ENCODE assay signal across 8 cellular contexts in the genomic region with DNA sequence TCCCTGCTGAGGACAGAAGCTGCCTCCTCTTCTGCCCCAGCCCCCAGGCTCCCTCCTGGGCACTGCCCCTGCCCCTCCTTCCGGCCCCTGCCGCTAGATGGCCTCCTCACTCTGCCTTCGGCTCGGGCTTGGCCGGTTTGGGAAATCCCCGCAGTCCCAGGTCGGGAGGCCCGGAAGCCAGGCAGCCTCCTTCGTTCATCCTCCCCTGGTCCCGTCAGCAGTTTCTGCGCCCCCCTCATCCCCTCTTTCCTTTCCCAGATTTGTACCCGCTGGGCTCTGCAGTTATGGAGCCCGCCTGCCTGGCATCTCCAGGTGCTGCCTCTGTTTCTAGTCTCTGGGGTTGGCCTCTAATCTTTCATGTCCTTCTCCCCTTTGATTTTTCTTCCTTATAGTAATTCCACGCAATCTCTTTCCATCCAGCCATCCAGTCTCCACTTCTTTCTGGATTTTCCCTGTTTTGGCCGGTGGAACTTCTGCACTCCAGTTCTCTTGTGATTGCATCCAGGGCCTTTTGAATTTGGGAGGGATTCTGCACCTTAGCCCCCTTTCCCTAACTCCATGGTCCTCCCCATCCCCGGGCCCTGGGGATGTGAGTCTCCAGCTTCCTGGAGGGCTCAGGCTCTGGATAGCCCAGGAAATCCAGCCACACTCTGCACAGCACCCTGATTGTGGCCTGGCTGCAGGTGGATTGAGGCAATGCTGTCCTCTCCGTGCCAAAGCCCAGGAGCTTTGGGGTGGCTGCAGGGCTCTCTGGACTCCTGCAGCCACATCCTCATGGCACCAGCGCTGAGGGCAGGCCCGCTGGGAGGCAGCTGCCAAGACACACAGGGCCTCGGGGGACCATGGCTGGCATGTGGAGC. TPM values are rescaled to one million over a fixed set of nuclear protein-coding genes. Genes with fewer than 3 reads are reported as not detected.
DNase-seq lines count a peak whose midpoint lies in the region; ATAC-seq and TF ChIP-seq lines count a peak whose summit lies in the region.

No MANE protein-coding gene starts in this region.

- H3K4me3 ChIP-seq in psoas muscle: no peak overlapping the region
- H3K4me3 ChIP-seq in ascending aorta: no peak overlapping the region

- no peak overlapping the region for H3K4me3 Mint-ChIP-seq in HFFc6

- H3K36me3 ChIP-seq in psoas muscle (ENCODE audit: insufficient read depth in 1 of 2, low read depth in 1 of 2) (no peaks in the 10 kb centered on the region), ascending aorta (no peaks in the 10 kb centered on the region)

- peaks cover 1 to 80% (median 46%) of the 10 kb centered on the region in 3 donors for H3K27me3 ChIP-seq in psoas muscle (ENCODE audit: insufficient read depth in 3 of 3, low read length in 2 of 3)
- H3K27me3 ChIP-seq in ascending aorta: no peaks in the 10 kb centered on the region

- H3K27me3 Mint-ChIP-seq in HFFc6 (ENCODE audit: insufficient read depth): peaks cover 32% of the 10 kb centered on the region

- H3K9me3 ChIP-seq in psoas muscle: no peaks in the 10 kb centered on the region
- H3K9me3 ChIP-seq in ascending aorta: no peaks in the 10 kb centered on the region

- H3K36me3 Mint-ChIP-seq in HFFc6 (ENCODE audit: low read depth): no peaks in the 10 kb centered on the region

- ATAC-seq in psoas muscle: peak; percentile 50 to 58 (median 54)

- H3K9me3 Mint-ChIP-seq in HFFc6: no peaks in the 10 kb centered on the region

- DNase-seq in GM10266 (ENCODE audit: extremely low spot score) (peak; percentile 87), HFFc6 (peak; percentile 25), NAMALWA (ENCODE audit: low spot score) (peak; percentile 68), fibroblast of gingiva (ENCODE audit: low read depth) (peak; percentile 11), psoas muscle (no peak), ascending aorta (ENCODE audit: low spot score in 2 of 2) (no peak)
- peak; percentile 58 for DNase-seq in activated CD8-positive, alpha-beta memory T cell treated with anti-CD3 and anti-CD28 coated beads, Interleukin-2, amount 50 U/mL, for 4 hours

- intact Hi-C loops in psoas muscle (cut with DNase I): loop anchor here in 1 of 2 donors (5.0 kb wide), 1 partner anchor 657 kb away; no protein-coding TSS in a partner anchor
- intact Hi-C loops in ascending aorta (cut with DNase I): no loop called here

- TF ChIP-seq CTCF in 22Rv1 (IDR thresholded peaks at IDR 0.05) (peak; percentile 89), GM10266 (IDR thresholded peaks at IDR 0.05; ENCODE audit: control insufficient read depth, insufficient read depth, low read depth, missing control alignments) (peak; percentile 95), HFFc6 (IDR thresholded peaks at IDR 0.05) (peak; percentile 78), psoas muscle (IDR thresholded peaks at IDR 0.05) (peak; percentile 36), ascending aorta (IDR thresholded peaks at IDR 0.05) (peak in 1 of 3 experiments; percentile 9)

- H3K27ac ChIP-seq in 22Rv1: no peak overlapping the region
- H3K27ac ChIP-seq in psoas muscle: no peak overlapping the region
- H3K27ac ChIP-seq in ascending aorta: no peak overlapping the region

- no peak overlapping the region for H3K27ac Mint-ChIP-seq in HFFc6

- peaks cover 20% of the 10 kb centered on the region for H3K4me1 Mint-ChIP-seq in HFFc6 (ENCODE audit: low read depth)

- H3K4me1 ChIP-seq in psoas muscle: no peaks in the 10 kb centered on the region
- no peaks in the 10 kb centered on the region for H3K4me1 ChIP-seq in ascending aorta

- 29 to 31% (median 29%) methylated on average over 20 of the region's 20 CpGs for WGBS in psoas muscle, 3 donors

RNA-seq across cellular contexts. Expression of a gene that starts 3.3 kb away (rescaled TPM):
- total RNA-seq in HFFc6 (2021; fragmentation: NEBNext Ultra II Directional; extraction: Animal tissue kit (Norgen Biotek cat#: 25700)): not detected
- not detected for total RNA-seq in psoas muscle
- under 1 TPM in 2 of 3 donors, not detected in 1; 0.01 TPM for polyA plus RNA-seq in psoas muscle
- total RNA-seq in ascending aorta: 0.11 TPM

Comparison
In these comparisons a context has a peak if more than half of its experiments do, and no peak if none do; other contexts are left out.
1. DNase-seq: peak in GM10266 (single experiment), HFFc6 (single experiment), NAMALWA (single experiment), activated CD8-positive, alpha-beta memory T cell treated with anti-CD3 and anti-CD28 coated beads, Interleukin-2, amount 50 U/mL, for 4 hours (single experiment) and fibroblast of gingiva (single experiment); none in psoas muscle (0 of 2) and ascending aorta (0 of 2).